8 cellular contexts compared by ENCODE assay signal in genomic region chr11:14578551-14578956, GRCh38. TPM values are rescaled to one million over a fixed set of nuclear protein-coding genes. Genes with fewer than 3 reads are reported as not detected.
A peak's percentile ranks its signal among the peaks of the same experiment; 100 is the strongest.
DNase-seq lines count a peak whose midpoint lies in the region; ATAC-seq and TF ChIP-seq lines count a peak whose summit lies in the region.

No MANE protein-coding gene starts in this region.

- no peaks in the 10 kb centered on the region for H3K36me3 ChIP-seq in A673 (ENCODE audit: insufficient read depth, low read length, poor library complexity, severe bottlenecking)

- no peak overlapping the region for H3K27ac ChIP-seq in A673 (ENCODE audit: low read depth, low read length, poor library complexity, severe bottlenecking)

- ATAC-seq in GM18907 (IDR thresholded peaks at IDR 0.05; ENCODE audit: unreplicated experiment) (peak; percentile 99), HG03139 (IDR thresholded peaks at IDR 0.05; ENCODE audit: unreplicated experiment) (peak; percentile 99)

- peaks cover 44% of the 10 kb centered on the region for H3K9me3 Mint-ChIP-seq in activated T-helper 2 cell treated with anti-CD3 and anti-CD28 coated beads, Interferon-gamma antibody, Interleukin-2, Interleukin-4, amounts not matched to agents 10 μg/mL and 5 μg/mL and 100 μg/mL, durations not matched to agents 14 hours and 24 hours and 36 hours
- peaks cover 0 to 24% (median 9%) of the 10 kb centered on the region in 6 donors for H3K9me3 Mint-ChIP-seq in immature natural killer cell

- no peak overlapping the region for H3K4me3 ChIP-seq in A673 (ENCODE audit: low read depth, low read length, poor library complexity, severe bottlenecking)

- H3K27ac Mint-ChIP-seq in activated T-helper 2 cell treated with anti-CD3 and anti-CD28 coated beads, Interferon-gamma antibody, Interleukin-2, Interleukin-4, amounts not matched to agents 10 μg/mL and 5 μg/mL and 100 μg/mL, durations not matched to agents 14 hours and 24 hours and 36 hours: peak overlapping the region; percentile 87
- peak overlapping the region; percentile 88 to 99 (median 97) for H3K27ac Mint-ChIP-seq in immature natural killer cell

- in situ Hi-C loops in G401 (cut with HindIII; ENCODE audit: low sequenced_read_pairs): no loop called here

- BruUV-seq in A673 (replicated peaks; lab: Mats Ljungman, UMichigan): no TSS peak

- TF ChIP-seq CTCF in A673 (conservative IDR thresholded peaks at IDR 0.05; ENCODE audit: low read depth, low read length): no peak

- DNase-seq in A673 (ENCODE audit: low spot score): peak; percentile 28
- peak; percentile 78 for DNase-seq in NOMO-1 treated with dmso at 0.1 percent for 144 hours (lab: John Stamatoyannopoulos, UW; ENCODE audit: unreplicated experiment)
- DNase-seq in activated T-helper 2 cell treated with anti-CD3 and anti-CD28 coated beads, Interferon-gamma antibody, Interleukin-2, Interleukin-4, amounts not matched to agents 10 μg/mL and 5 μg/mL and 100 μg/mL, durations not matched to agents 14 hours and 24 hours and 36 hours (ENCODE audit: low spot score): peak; percentile 71
- DNase-seq in immature natural killer cell: peak; percentile 92 to 93 (median 93)
- peak; percentile 15 to 22 for DNase-seq in stimulated activated CD8-positive, alpha-beta memory T cell treated with anti-CD3 and anti-CD28 coated beads, Interleukin-7, amount 100 ng/mL, for 1 hour (ENCODE audit: low read depth in 2 of 2)
- no peak for DNase-seq in G401 (ENCODE audit: low spot score)

- POLR2A ChIA-PET in A673 (lab: Charles Lee; ENCODE audit: low non-redundant PET): no interaction called here

- peaks cover 80% of the 10 kb centered on the region for H3K36me3 Mint-ChIP-seq in activated T-helper 2 cell treated with anti-CD3 and anti-CD28 coated beads, Interferon-gamma antibody, Interleukin-2, Interleukin-4, amounts not matched to agents 10 μg/mL and 5 μg/mL and 100 μg/mL, durations not matched to agents 14 hours and 24 hours and 36 hours (ENCODE audit: low read depth)
- peaks cover 15 to 26% (median 15%) of the 10 kb centered on the region in 3 donors for H3K36me3 Mint-ChIP-seq in immature natural killer cell

- intact Hi-C loops in A673 (cut with micrococcal nuclease; ENCODE audit: unreplicated experiment): no loop called here
- intact Hi-C loops in activated T-helper 2 cell treated with anti-CD3 and anti-CD28 coated beads, Interferon-gamma antibody, Interleukin-2, Interleukin-4, amounts not matched to agents 10 μg/mL and 5 μg/mL and 100 μg/mL, durations not matched to agents 14 hours and 24 hours and 36 hours (cut with micrococcal nuclease): loop anchor here (1.0 to 5.0 kb wide), 8 partner anchors 34 to 313 kb away; partner anchors contain the start of gene PSMA1

- no peaks in the 10 kb centered on the region for H3K27me3 ChIP-seq in A673 (replicated peaks; ENCODE audit: insufficient read depth, low read depth, low read length, poor library complexity)

- no peaks in the 10 kb centered on the region for H3K4me1 ChIP-seq in A673 (ENCODE audit: insufficient read depth, low read length, poor library complexity, severe bottlenecking)

- CTCF ChIA-PET in A673 (lab: Charles Lee): no interaction called here

- H3K4me1 Mint-ChIP-seq in activated T-helper 2 cell treated with anti-CD3 and anti-CD28 coated beads, Interferon-gamma antibody, Interleukin-2, Interleukin-4, amounts not matched to agents 10 μg/mL and 5 μg/mL and 100 μg/mL, durations not matched to agents 14 hours and 24 hours and 36 hours (ENCODE audit: low read depth): peaks cover 45% of the 10 kb centered on the region
- H3K4me1 Mint-ChIP-seq in immature natural killer cell: peaks cover 45 to 48% of the 10 kb centered on the region in 2 donors

- H3K27me3 Mint-ChIP-seq in activated T-helper 2 cell treated with anti-CD3 and anti-CD28 coated beads, Interferon-gamma antibody, Interleukin-2, Interleukin-4, amounts not matched to agents 10 μg/mL and 5 μg/mL and 100 μg/mL, durations not matched to agents 14 hours and 24 hours and 36 hours (ENCODE audit: low read depth): no peaks in the 10 kb centered on the region
- peaks cover 7 to 10% (median 9%) of the 10 kb centered on the region in 3 donors for H3K27me3 Mint-ChIP-seq in immature natural killer cell (ENCODE audit: low read depth in 3 of 3)

- H3K4me3 Mint-ChIP-seq in activated T-helper 2 cell treated with anti-CD3 and anti-CD28 coated beads, Interferon-gamma antibody, Interleukin-2, Interleukin-4, amounts not matched to agents 10 μg/mL and 5 μg/mL and 100 μg/mL, durations not matched to agents 14 hours and 24 hours and 36 hours (ENCODE audit: low read depth): peak overlapping the region; percentile 42
- H3K4me3 Mint-ChIP-seq in immature natural killer cell: peak overlapping the region; percentile 13 to 63 (median 49)

- no peaks in the 10 kb centered on the region for H3K9me3 ChIP-seq in A673 (ENCODE audit: low read depth, low read length, poor library complexity, severe bottlenecking)

RNA-seq across cellular contexts. Expression of gene PSMA1, which starts 58.4 kb away (rescaled TPM):
- 238 and 267 TPM in 2 replicates for total RNA-seq in A673 (2021)
- total RNA-seq in activated T-helper 2 cell treated with anti-CD3 and anti-CD28 coated beads, Interferon-gamma antibody, Interleukin-2, Interleukin-4, amounts not matched to agents 10 μg/mL and 5 μg/mL and 100 μg/mL, durations not matched to agents 14 hours and 24 hours and 36 hours: 319 and 329 TPM in 2 replicates
- 100 to 1,000 TPM; 181 to 440 (median 187) TPM for polyA plus RNA-seq in immature natural killer cell
- total RNA-seq in G401 (2014; rRNA removed; shearing (Covaris generic)): 389 and 414 TPM in 2 replicates
